ENCODE assay signal across 12 cellular contexts in the genomic region with DNA sequence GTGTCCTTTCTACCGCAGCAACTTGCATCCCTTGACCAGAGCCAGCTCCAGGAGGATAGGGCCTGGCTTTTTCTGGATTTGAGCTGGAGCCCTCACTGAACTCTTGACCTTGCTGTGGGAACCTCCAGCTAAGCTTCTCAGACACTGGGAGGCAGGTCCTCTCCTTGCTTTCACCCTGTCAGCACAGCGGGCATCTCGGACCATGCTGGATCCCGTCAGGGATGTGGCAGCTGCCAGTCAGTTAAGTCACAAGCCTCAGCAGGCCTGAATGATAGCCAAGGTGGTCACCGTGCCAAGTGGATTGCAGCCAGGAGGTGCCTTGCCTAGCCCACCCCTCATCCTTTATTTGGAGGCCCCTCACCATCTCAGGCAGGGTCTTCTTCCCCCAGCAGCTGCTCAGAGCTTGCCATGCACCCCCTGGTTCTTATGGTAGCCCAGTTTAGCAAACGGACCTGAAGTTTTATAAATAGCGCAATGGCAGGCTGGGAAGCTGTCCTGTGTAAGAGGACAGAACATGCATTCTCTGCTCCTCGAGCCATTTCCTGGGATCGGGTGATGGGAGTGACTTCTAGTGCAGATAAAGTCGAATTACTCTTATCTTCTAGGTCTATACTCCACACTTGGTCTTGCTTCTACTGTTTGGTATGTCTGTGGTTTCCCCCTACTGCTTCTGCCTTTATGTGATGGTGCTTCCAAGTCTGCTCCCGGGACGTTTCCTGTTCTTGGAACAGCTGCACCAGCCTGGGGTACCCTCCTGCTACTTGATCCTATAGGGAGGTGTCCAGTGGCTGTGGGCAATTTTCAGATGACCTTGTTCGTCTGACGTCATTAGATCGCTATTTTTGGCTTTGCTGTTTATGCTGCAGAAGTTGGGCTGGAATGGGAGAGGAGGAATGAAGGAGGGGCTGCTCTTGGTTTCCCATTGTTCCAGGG. TPM values are rescaled to one million over a fixed set of nuclear protein-coding genes. Genes with fewer than 3 reads are reported as not detected.
DNase-seq lines count a peak whose midpoint lies in the region; ATAC-seq and TF ChIP-seq lines count a peak whose summit lies in the region.
"Had no signal": no experiment of that assay in that cellular context is flagged by ENCODE, and none has a peak within 500 bp of the region (broad histone marks: within the 10 kb centered on the region; RNA-seq: fewer than 3 reads in every experiment).

No MANE protein-coding gene starts in this region.

- TF ChIP-seq POLR2A in GM18505 (IDR thresholded peaks at IDR 0.05; ENCODE audit: borderline replicate concordance, extremely low read depth, insufficient read depth, insufficient read length) = no peak

- in situ Hi-C loops in G401 (cut with HindIII; ENCODE audit: low sequenced_read_pairs) = no loop called here

- H3K27me3 ChIP-seq in layer of hippocampus (ENCODE audit: control insufficient read depth, insufficient read depth, low read length) = no peaks in the 10 kb centered on the region
- H3K27me3 ChIP-seq: uterus had no signal

- no peak overlapping the region for H3K4me3 ChIP-seq in cardiac fibroblast (replicated peaks in 1 of 2; ENCODE audit: low read depth in 2 of 2, low read length in 2 of 2)
- H3K4me3 ChIP-seq: uterus had no signal

- no peak for TF ChIP-seq CTCF in cardiac fibroblast (IDR thresholded peaks at IDR 0.05; ENCODE audit: low read depth, low read length)

- peak overlapping the region; percentile 38 for H3K27ac ChIP-seq in layer of hippocampus (ENCODE audit: low read depth, low read length)

- ATAC-seq in GM18505 (IDR thresholded peaks at IDR 0.05; ENCODE audit: unreplicated experiment) (no peak), HG03045 (IDR thresholded peaks at IDR 0.05; ENCODE audit: unreplicated experiment) (no peak)

- peak; percentile 71 for DNase-seq in AG08396 (ENCODE audit: low spot score)
- DNase-seq in NCI-H1694 treated with DMSO at 0.1 percent for 48 hours (lab: John Stamatoyannopoulos, UW) = peak; percentile 31
- DNase-seq in cardiac fibroblast (ENCODE audit: low read depth in 2 of 2) = peak; percentile 70 to 78
- no peak for DNase-seq in G401 (ENCODE audit: low spot score)
- no peak for DNase-seq in GM19240 (ENCODE audit: insufficient read length, low spot score)
- DNase-seq: NCI-H2081 treated with DMSO at 0.1 percent for 48 hours, T-helper 1 cell, uterus had no signal

RNA-seq across cellular contexts. Expression of gene MYLK2, which starts 7.1 kb away (rescaled TPM):
- total RNA-seq in G401 (2014; rRNA removed; shearing (Covaris generic)) = 0.44 TPM in 1 of 2 replicates, not detected in the other

RNA-seq across cellular contexts. Expression of gene FOXS1, which starts 33.3 kb away (rescaled TPM):
- total RNA-seq in G401 (2014; rRNA removed; shearing (Covaris generic)) = 3.4 and 9.5 TPM in 2 replicates

RNA-seq across cellular contexts. Expression of gene DUSP15, which starts 58.3 kb away (rescaled TPM):
- total RNA-seq in G401 (2014; rRNA removed; shearing (Covaris generic)) = 0.37 and 3.4 TPM in 2 replicates

RNA-seq across cellular contexts. Expression of gene TTLL9, which starts 58.4 kb away (rescaled TPM):
- total RNA-seq in G401 (2014; rRNA removed; shearing (Covaris generic)) = 2.0 TPM in 1 of 2 replicates, not detected in the other
- total RNA-seq: dermis microvascular lymphatic vessel endothelial cell had no signal

Comparison
In these comparisons a context has a peak if more than half of its experiments do, and no peak if none do; other contexts are left out.
1. DNase-seq: peak in AG08396 (single experiment), NCI-H1694 treated with DMSO at 0.1 percent for 48 hours (single experiment) and cardiac fibroblast (2 of 2); none in G401 (single experiment) and GM19240 (single experiment).